10 cellular contexts compared by ENCODE assay signal in the genomic region with DNA sequence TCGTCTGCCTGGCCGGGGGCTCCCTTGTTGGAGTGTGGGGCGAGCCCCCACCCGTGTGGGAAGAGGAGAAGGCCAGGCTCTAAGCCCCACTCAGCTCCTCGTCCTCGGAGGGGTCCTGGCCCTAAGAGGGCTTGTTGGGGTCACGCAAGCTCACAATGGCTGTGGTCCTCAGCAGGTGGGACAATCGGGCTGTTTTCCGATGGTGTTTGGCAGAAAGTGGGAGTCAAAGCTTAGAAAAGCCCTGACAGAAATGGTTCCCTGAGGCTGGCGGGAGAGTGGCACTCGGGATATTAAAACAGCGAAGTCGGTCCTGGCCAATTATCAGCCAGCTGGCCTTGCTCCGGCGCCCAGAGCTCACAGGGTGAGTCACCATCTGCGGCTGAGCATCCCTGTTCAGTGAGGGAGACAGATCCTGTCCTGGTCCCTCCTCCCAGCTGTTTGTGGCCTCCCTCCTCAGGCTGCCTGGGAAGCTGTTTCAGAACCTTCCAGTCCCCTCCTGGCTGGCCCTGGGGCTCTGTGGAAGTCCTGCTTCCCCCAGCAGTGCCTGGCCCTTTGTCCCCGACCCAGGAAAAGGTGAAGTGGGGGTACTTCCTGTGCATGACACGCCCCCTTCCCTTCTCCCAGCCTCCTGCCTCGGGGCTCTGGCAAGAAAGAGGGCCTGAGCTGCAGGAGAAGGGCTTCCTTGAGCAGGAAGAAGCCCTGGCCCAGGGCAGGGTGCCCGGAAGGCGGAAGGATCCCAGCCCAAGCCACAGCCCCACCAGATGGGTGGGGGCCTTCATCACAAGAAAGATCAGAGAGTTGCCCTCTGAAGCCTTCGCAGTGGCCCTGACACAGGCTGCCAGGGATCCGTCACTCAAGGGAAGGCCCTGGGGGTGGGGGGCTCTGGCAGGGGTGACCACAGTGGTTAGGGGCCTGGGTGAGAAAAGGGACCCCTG. TPM values are rescaled to one million over a fixed set of nuclear protein-coding genes. Genes with fewer than 3 reads are reported as not detected.
DNase-seq lines count a peak whose midpoint lies in the region; ATAC-seq lines count a peak whose summit lies in the region.
"Had no signal": no experiment of that assay in that cellular context is flagged by ENCODE, and none has a peak within 500 bp of the region (broad histone marks: within the 10 kb centered on the region; RNA-seq: fewer than 3 reads in every experiment).

No MANE protein-coding gene starts in this region.

- no peak overlapping the region for H3K27ac ChIP-seq in GM23248

- no peak overlapping the region for H3K9ac ChIP-seq in GM23248

- in situ Hi-C loops in GM23248 (cut with MboI): no loop called here

- DNase-seq in AG08395 (ENCODE audit: low spot score) (peak; percentile 51), GM23248 (peak; percentile 60), SK-N-DZ (ENCODE audit: low spot score) (peak; percentile 62), iris pigment epithelial cell (ENCODE audit: low read depth) (peak; percentile 46), KG1 (lab: John Stamatoyannopoulos, UW) (no peak), T-helper 9 cell (no peak)
- DNase-seq in central memory CD4-positive, alpha-beta T cell: no peak
- DNase-seq: activated naive CD8-positive, alpha-beta T cell treated with anti-CD3 and anti-CD28 coated beads for 36 hours; GDM1 had no signal

- 45% methylated on average over 23 of the region's 23 CpGs for WGBS in GM23248 (ENCODE audit: low coverage in 1 of 2, low lambda C conversion rate in 2 of 2, missing lambda C conversion rate in 2 of 2), 2 experiments

- no peaks in the 10 kb centered on the region for H3K79me2 ChIP-seq in GM23248 (ENCODE audit: insufficient read depth)

- no peak overlapping the region for H2AFZ ChIP-seq in GM23248

- H3K9me2 ChIP-seq in GM23248 (ENCODE audit: insufficient read depth): no peaks in the 10 kb centered on the region

- no peaks in the 10 kb centered on the region; the same call in 1 of the 2 replicates for H4K20me1 ChIP-seq in GM23248 (ENCODE audit: insufficient read depth)

- H3K4me3 ChIP-seq in GM23248: no peak overlapping the region

- peaks cover 10% of the 10 kb centered on the region for H3F3A ChIP-seq in GM23248 (ENCODE audit: insufficient read depth)

- no peaks in the 10 kb centered on the region for H3K9me3 ChIP-seq in GM23248 (ENCODE audit: low read depth)

- no peak overlapping the region for H3K4me2 ChIP-seq in GM23248 (ENCODE audit: unreplicated experiment)

- peaks cover 27% of the 10 kb centered on the region for H3K27me3 ChIP-seq in GM23248 (replicated peaks; ENCODE audit: insufficient read depth)

- ATAC-seq in esophagus mucosa: no peak

- H3K36me3 ChIP-seq in GM23248 (ENCODE audit: low read depth): no peaks in the 10 kb centered on the region

- no peaks in the 10 kb centered on the region for H3K4me1 ChIP-seq in GM23248 (ENCODE audit: insufficient read depth)

RNA-seq across cellular contexts. Expression of a gene that starts 53.6 kb away (rescaled TPM):
- total RNA-seq in GM23248 (2014; rRNA removed; shearing (Covaris generic)): not detected in 2 replicates
- polyA plus RNA-seq in GM23248 (2016; fragmentation: Nextera tagmentation; extraction: Ambion mirVana): not detected in 2 replicates
- not detected in 2 replicates for polyA plus RNA-seq in SK-N-DZ (2014; cell fraction: cytosol; rRNA removed)
- not detected in 2 replicates for polyA plus RNA-seq in SK-N-DZ (2014; cell fraction: nucleus; rRNA removed)
- not detected for total RNA-seq in esophagus mucosa
- total RNA-seq: activated naive CD8-positive, alpha-beta T cell treated with anti-CD3 and anti-CD28 coated beads for 36 hours had no signal

Comparison
In these comparisons a context has a peak if more than half of its experiments do, and no peak if none do; other contexts are left out.
1. DNase-seq: peak in AG08395 (single experiment), GM23248 (single experiment), SK-N-DZ (single experiment) and iris pigment epithelial cell (single experiment); none in central memory CD4-positive, alpha-beta T cell (single experiment), KG1 (single experiment) and T-helper 9 cell (single experiment).